In genomic region chr16:81388357-81388756, GRCh38 we compare ENCODE assay signal across 25 cellular contexts.
"Had no signal": no experiment of that assay in that cellular context is flagged by ENCODE, and none has a peak within 500 bp of the region (broad histone marks: within the 10 kb centered on the region; RNA-seq: fewer than 3 reads in every experiment).

No MANE protein-coding gene starts in this region.

- H3K27ac ChIP-seq: ascending aorta, breast epithelium, cardiac muscle cell, colonic mucosa, epithelial cell of prostate had no signal

- H3K36me3 Mint-ChIP-seq: activated naive CD4-positive, alpha-beta T cell treated with anti-CD3 and anti-CD28 coated beads, Interleukin-2, amount 10 ng/mL, durations not matched to agents 7 days and 5 days; activated naive CD4-positive, alpha-beta T cell treated with anti-CD3 and anti-CD28 coated beads, Interleukin-2, amount 50 U/mL, for 72 hours had no signal

- H3K4me1 Mint-ChIP-seq: activated CD4-positive, alpha-beta memory T cell treated with anti-CD3 and anti-CD28 coated beads, Interleukin-2, amount 10 ng/mL, durations not matched to agents 7 days and 5 days; activated CD4-positive, alpha-beta T cell treated with anti-CD3 and anti-CD28 coated beads for 36 hours; activated naive CD4-positive, alpha-beta T cell treated with anti-CD3 and anti-CD28 coated beads, Interleukin-2, amount 10 ng/mL, durations not matched to agents 7 days and 5 days had no signal

- H3K27me3 Mint-ChIP-seq: activated CD4-positive, alpha-beta memory T cell treated with anti-CD3 and anti-CD28 coated beads, Interleukin-2, amount 10 ng/mL, durations not matched to agents 7 days and 5 days; activated CD4-positive, alpha-beta T cell treated with anti-CD3 and anti-CD28 coated beads for 36 hours; activated CD4-positive, alpha-beta T cell treated with anti-CD3 and anti-CD28 coated beads, Interleukin-2, amount 10 ng/mL, durations not matched to agents 24 days and 14 days; activated naive CD4-positive, alpha-beta T cell treated with anti-CD3 and anti-CD28 coated beads, Interleukin-2, amount 10 ng/mL, durations not matched to agents 7 days and 5 days; activated naive CD8-positive, alpha-beta T cell treated with anti-CD3 and anti-CD28 coated beads, Interleukin-2, amount 10 ng/mL, durations not matched to agents 7 days and 5 days; activated T-cell treated with anti-CD3 and anti-CD28 coated beads, Interleukin-2, amount 50 U/mL, for 24 hours had no signal

- ATAC-seq: activated CD4-positive, alpha-beta T cell treated with anti-CD3 and anti-CD28 coated beads for 36 hours; activated naive CD4-positive, alpha-beta T cell treated with anti-CD3 and anti-CD28 coated beads, Interleukin-2, amount 50 U/mL, for 72 hours; activated T-cell treated with anti-CD3 and anti-CD28 coated beads, Interleukin-2, amount 50 U/mL, for 72 hours had no signal

- H3K27ac Mint-ChIP-seq: activated CD4-positive, alpha-beta memory T cell treated with anti-CD3 and anti-CD28 coated beads, Interleukin-2, amount 10 ng/mL, durations not matched to agents 7 days and 5 days; activated CD4-positive, alpha-beta T cell treated with anti-CD3 and anti-CD28 coated beads for 36 hours; activated CD4-positive, alpha-beta T cell treated with anti-CD3 and anti-CD28 coated beads, Interleukin-2, amount 10 ng/mL, durations not matched to agents 24 days and 14 days; activated naive CD4-positive, alpha-beta T cell treated with anti-CD3 and anti-CD28 coated beads, Interleukin-2, amount 10 ng/mL, durations not matched to agents 7 days and 5 days; activated naive CD8-positive, alpha-beta T cell treated with anti-CD3 and anti-CD28 coated beads, Interleukin-2, amount 10 ng/mL, durations not matched to agents 7 days and 5 days; activated T-cell treated with anti-CD3 and anti-CD28 coated beads, Interleukin-2, amount 50 U/mL, for 24 hours; activated T-cell treated with anti-CD3 and anti-CD28 coated beads, Interleukin-2, amount 50 U/mL, for 72 hours; brain had no signal

- H3K4me3 Mint-ChIP-seq: activated CD4-positive, alpha-beta memory T cell treated with anti-CD3 and anti-CD28 coated beads, Interleukin-2, amount 10 ng/mL, durations not matched to agents 7 days and 5 days; activated CD4-positive, alpha-beta T cell treated with anti-CD3 and anti-CD28 coated beads for 36 hours; activated CD4-positive, alpha-beta T cell treated with anti-CD3 and anti-CD28 coated beads, Interleukin-2, amount 10 ng/mL, durations not matched to agents 24 days and 14 days; activated naive CD4-positive, alpha-beta T cell treated with anti-CD3 and anti-CD28 coated beads, Interleukin-2, amount 10 ng/mL, durations not matched to agents 7 days and 5 days; activated naive CD8-positive, alpha-beta T cell treated with anti-CD3 and anti-CD28 coated beads, Interleukin-2, amount 10 ng/mL, durations not matched to agents 7 days and 5 days; activated T-cell treated with anti-CD3 and anti-CD28 coated beads, Interleukin-2, amount 50 U/mL, for 24 hours; activated T-cell treated with anti-CD3 and anti-CD28 coated beads, Interleukin-2, amount 50 U/mL, for 72 hours; brain had no signal

- H3K27me3 ChIP-seq: ascending aorta, breast epithelium, cardiac muscle cell, colonic mucosa had no signal

- H3K9me3 Mint-ChIP-seq: activated CD4-positive, alpha-beta memory T cell treated with anti-CD3 and anti-CD28 coated beads, Interleukin-2, amount 10 ng/mL, durations not matched to agents 7 days and 5 days; activated CD4-positive, alpha-beta T cell treated with anti-CD3 and anti-CD28 coated beads, Interleukin-2, amount 10 ng/mL, durations not matched to agents 24 days and 14 days; activated naive CD4-positive, alpha-beta T cell treated with anti-CD3 and anti-CD28 coated beads, Interleukin-2, amount 10 ng/mL, durations not matched to agents 7 days and 5 days; activated naive CD4-positive, alpha-beta T cell treated with anti-CD3 and anti-CD28 coated beads, Interleukin-2, amount 50 U/mL, for 72 hours; activated naive CD8-positive, alpha-beta T cell treated with anti-CD3 and anti-CD28 coated beads, Interleukin-2, amount 10 ng/mL, durations not matched to agents 7 days and 5 days; activated T-cell treated with anti-CD3 and anti-CD28 coated beads, Interleukin-2, amount 50 U/mL, for 24 hours; activated T-cell treated with anti-CD3 and anti-CD28 coated beads, Interleukin-2, amount 50 U/mL, for 72 hours; brain had no signal

- H3K4me1 ChIP-seq: ascending aorta, breast epithelium, colonic mucosa had no signal

- H3K4me3 ChIP-seq: ascending aorta, breast epithelium, cardiac muscle cell, colonic mucosa had no signal

- H3K9me3 ChIP-seq: ascending aorta, breast epithelium, colonic mucosa had no signal

- H3K36me3 ChIP-seq: breast epithelium, colonic mucosa had no signal

- DNase-seq: activated CD4-positive, alpha-beta memory T cell treated with anti-CD3 and anti-CD28 coated beads, Interleukin-2, amount 10 ng/mL, durations not matched to agents 7 days and 5 days; activated CD4-positive, alpha-beta T cell treated with anti-CD3 and anti-CD28 coated beads for 36 hours; activated CD4-positive, alpha-beta T cell treated with anti-CD3 and anti-CD28 coated beads, Interleukin-2, amount 10 ng/mL, durations not matched to agents 24 days and 14 days; activated CD4-positive, CD25-positive, alpha-beta regulatory T cell; activated CD4-positive, CD25-positive, alpha-beta regulatory T cell treated with anti-CD3 and anti-CD28 coated beads, Interleukin-2, amount 50 U/mL, for 72 hours; activated CD8-positive, alpha-beta memory T cell treated with anti-CD3 and anti-CD28 coated beads, Interleukin-2, amount 50 U/mL, for 48 hours; activated gamma-delta T cell; activated naive CD4-positive, alpha-beta T cell; activated naive CD4-positive, alpha-beta T cell treated with anti-CD3 and anti-CD28 coated beads, Interleukin-2, amount 10 ng/mL, durations not matched to agents 7 days and 5 days; activated naive CD8-positive, alpha-beta T cell treated with anti-CD3 and anti-CD28 coated beads, Interleukin-2, amount 10 ng/mL, durations not matched to agents 7 days and 5 days; activated T-cell treated with anti-CD3 and anti-CD28 coated beads for 4 hours; activated T-cell treated with anti-CD3 and anti-CD28 coated beads, Interleukin-2, amount 50 U/mL, for 24 hours; activated T-cell treated with anti-CD3 and anti-CD28 coated beads, Interleukin-2, amount 50 U/mL, for 72 hours; central memory CD4-positive, alpha-beta T cell; cerebellar nuclear complex; colonic mucosa; effector CD8-positive, alpha-beta T cell; foreskin fibroblast; T-helper 2 cell had no signal
